Comparison of ENCODE assay signal across 27 cellular contexts in the genomic region with DNA sequence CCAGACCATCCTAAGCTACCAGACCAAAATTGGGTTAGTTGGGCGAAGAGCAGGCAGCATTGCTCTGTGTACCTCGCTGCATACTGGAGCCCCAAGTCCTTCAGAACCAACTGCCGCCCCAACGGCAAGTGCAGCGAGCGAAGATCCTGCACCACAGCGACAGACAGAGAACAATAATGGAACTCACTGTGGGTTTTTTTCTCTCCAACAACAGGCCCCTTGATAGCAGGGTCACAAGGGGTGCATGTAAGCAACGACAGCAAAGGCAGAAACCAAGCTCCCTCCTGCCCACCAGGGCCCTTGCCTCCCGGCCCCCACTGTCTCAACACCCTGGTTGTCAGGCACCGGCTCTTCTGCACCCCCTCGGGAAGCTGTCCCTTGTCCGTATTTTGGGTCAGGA. TPM values are rescaled to one million over a fixed set of nuclear protein-coding genes. Genes with fewer than 3 reads are reported as not detected.
DNase-seq lines count a peak whose midpoint lies in the region; ATAC-seq, FAIRE-seq and TF ChIP-seq lines count a peak whose summit lies in the region.
"Had no signal": no experiment of that assay in that cellular context is flagged by ENCODE, and none has a peak within 500 bp of the region (broad histone marks: within the 10 kb centered on the region; RNA-seq: fewer than 3 reads in every experiment).

No MANE protein-coding gene starts in this region.

- TF ChIP-seq EP300 in HepG2 (IDR thresholded peaks at IDR 0.05; ENCODE audit: low read depth in 2 of 2, low read length in 2 of 2), result no peak
- no peak for TF ChIP-seq EP300 in HepG2 (CRISPR knock-in tag; IDR thresholded peaks at IDR 0.05; ENCODE audit: borderline replicate concordance)
- no peak for TF ChIP-seq EP300 in sigmoid colon (IDR thresholded peaks at IDR 0.05)

- H3K27ac ChIP-seq in HepG2 (ENCODE audit: extremely low read length, insufficient read depth, low read length) (no peak overlapping the region), right lobe of liver (no peak overlapping the region), sigmoid colon (no peak overlapping the region)
- H3K27ac ChIP-seq: 22Rv1, RWPE1 had no signal

- H3K4me3 ChIP-seq in HepG2 (replicated peaks in 1 of 3; ENCODE audit: insufficient read depth in 1 of 3, low read depth in 2 of 3, low read length in 3 of 3) (no peak overlapping the region), right lobe of liver (no peak overlapping the region), sigmoid colon (no peak overlapping the region)
- H3K4me3 ChIP-seq: GM23338, HAP-1 had no signal

- CTCF ChIA-PET in HepG2 (lab: Yijun Ruan, JAX; ENCODE audit: low intra/inter-chr PET ratio, low total read pairs), result no interaction called here
- CTCF ChIA-PET in WTC11 (lab: Charles Lee), result no interaction called here

- no peak overlapping the region for H3K4me3 Mint-ChIP-seq in WTC11
- no peak overlapping the region for H3K4me3 Mint-ChIP-seq in activated T-cell treated with anti-CD3 and anti-CD28 coated beads, Interleukin-2, amount 50 U/mL, for 72 hours
- H3K4me3 Mint-ChIP-seq: CD14-positive monocyte, GM23338 had no signal

- DNase-seq in HepG2 (ENCODE audit: low spot score), result no peak
- DNase-seq in right lobe of liver, result no peak
- peak; percentile 63 for DNase-seq in inferior parietal cortex (ENCODE audit: extremely low spot score)
- DNase-seq in sigmoid colon, result peak; percentile 26
- DNase-seq in WTC11 (ENCODE audit: low spot score), result no peak
- no peak for DNase-seq in activated T-cell treated with anti-CD3 and anti-CD28 coated beads, Interleukin-2, amount 50 U/mL, for 72 hours
- no peak for DNase-seq in GM19240 (ENCODE audit: insufficient read length, low spot score)
- DNase-seq: AML-193; DMS53; GDM1; Kasumi-1; NCI-H1694; NCI-H2081; NCI-H2171; NCI-H345; NCI-H524; NCI-H774; NK-92 treated with Interleukin-12 subunit alpha and Interleukin-12 subunit beta, amount 100 ng/mL, for 24 hours; SHP77 treated with DMSO at 0.1 percent for 48 hours had no signal

- in situ Hi-C loops in HepG2 (cut with HindIII; ENCODE audit: extremely low pct_ligation_motif_present, low pct_unique_long_range_greater_than_20kb), result no loop called here

- no peak overlapping the region for H3K9ac ChIP-seq in HepG2 (ENCODE audit: insufficient read depth, low read depth, low read length)

- POLR2A ChIA-PET in HepG2 (lab: Yijun Ruan, JAX), result interaction anchor here (0.6 kb wide), 1 partner anchor 253 kb away, joined by 3 read pairs; no protein-coding TSS in a partner anchor
- POLR2A ChIA-PET in WTC11 (lab: Charles Lee), result interaction anchor here (0.7 kb wide), 1 partner anchor 10 kb away, joined by 3 read pairs; no protein-coding TSS in a partner anchor

- no peaks in the 10 kb centered on the region for H3K9me3 ChIP-seq in HepG2 (ENCODE audit: low read length)
- H3K9me3 ChIP-seq in right lobe of liver, result no peaks in the 10 kb centered on the region
- H3K9me3 ChIP-seq in sigmoid colon, result no peaks in the 10 kb centered on the region

- TF ChIP-seq POLR2A in HepG2 (IDR thresholded peaks at IDR 0.05; ENCODE audit: insufficient read depth in 1 of 2, low read depth in 2 of 2, low read length in 2 of 2) (no peak), right lobe of liver (IDR thresholded peaks at IDR 0.05) (no peak), sigmoid colon (IDR thresholded peaks at IDR 0.05) (no peak)

- TF ChIP-seq CTCF in HepG2 (CRISPR knock-in tag; IDR thresholded peaks at IDR 0.05) (no peak), right lobe of liver (IDR thresholded peaks at IDR 0.05) (no peak), sigmoid colon (IDR thresholded peaks at IDR 0.05) (no peak), WTC11 (IDR thresholded peaks at IDR 0.05) (no peak)

- peaks cover 3% of the 10 kb centered on the region; the same call in 1 of the 2 replicates for H3K4me1 Mint-ChIP-seq in WTC11
- peaks cover 4% of the 10 kb centered on the region for H3K4me1 Mint-ChIP-seq in activated T-cell treated with anti-CD3 and anti-CD28 coated beads, Interleukin-2, amount 50 U/mL, for 72 hours (ENCODE audit: low read depth)

- no peak overlapping the region for H3K27ac Mint-ChIP-seq in WTC11
- no peak overlapping the region for H3K27ac Mint-ChIP-seq in activated T-cell treated with anti-CD3 and anti-CD28 coated beads, Interleukin-2, amount 50 U/mL, for 72 hours
- H3K27ac Mint-ChIP-seq: GM23338 had no signal

- no peak for TF ChIP-seq RAD21 in HepG2 (CRISPR knock-in tag; IDR thresholded peaks at IDR 0.05)

- H3K9me3 Mint-ChIP-seq in WTC11, result peaks cover 10% of the 10 kb centered on the region
- H3K9me3 Mint-ChIP-seq in activated T-cell treated with anti-CD3 and anti-CD28 coated beads, Interleukin-2, amount 50 U/mL, for 72 hours, result peaks cover 2 to 8% of the 10 kb centered on the region in 2 donors
- H3K9me3 Mint-ChIP-seq: GM23338 had no signal

- H3K27me3 Mint-ChIP-seq in WTC11 (ENCODE audit: low read depth), result no peaks in the 10 kb centered on the region; the same call in 1 of the 2 replicates
- H3K27me3 Mint-ChIP-seq in activated T-cell treated with anti-CD3 and anti-CD28 coated beads, Interleukin-2, amount 50 U/mL, for 72 hours (ENCODE audit: low read depth), result no peaks in the 10 kb centered on the region

- peaks cover 74% of the 10 kb centered on the region for H3K36me3 Mint-ChIP-seq in WTC11
- peaks cover 16 to 40% of the 10 kb centered on the region in 2 donors for H3K36me3 Mint-ChIP-seq in activated T-cell treated with anti-CD3 and anti-CD28 coated beads, Interleukin-2, amount 50 U/mL, for 72 hours (ENCODE audit: insufficient read depth in 2 of 2)

- H3K79me2 ChIP-seq in HepG2 (ENCODE audit: insufficient read depth, low read length), result no peaks in the 10 kb centered on the region

- H4K20me1 ChIP-seq in HepG2 (ENCODE audit: insufficient read depth, low read length), result no peaks in the 10 kb centered on the region

- peaks cover 34 to 62% of the 10 kb centered on the region in 2 experiments for H3K36me3 ChIP-seq in HepG2 (replicated peaks in 1 of 2; ENCODE audit: control insufficient read depth in 1 of 2, insufficient read depth in 2 of 2, low read length in 2 of 2)
- peaks cover 0 to 23% (median 10%) of the 10 kb centered on the region in 4 donors for H3K36me3 ChIP-seq in right lobe of liver
- peaks cover 15 to 63% (median 22%) of the 10 kb centered on the region in 4 donors for H3K36me3 ChIP-seq in sigmoid colon

- BruUV-seq in HepG2 (replicated peaks; lab: Mats Ljungman, UMichigan), result TSS peak; percentile 31

- 89% methylated on average over 12 of the region's 12 CpGs for WGBS in HepG2 (ENCODE audit: low lambda C conversion rate)
- WGBS in right lobe of liver (ENCODE audit: insufficient coverage, low coverage, low lambda C conversion rate, missing lambda C conversion rate), result 71% methylated on average over 4 of the region's 12 CpGs
- 88 to 96% methylated on average over 12 of the region's 12 CpGs for WGBS in sigmoid colon, 2 donors

- FAIRE-seq in HepG2 (lab: Jason Lieb, UNC), result no peak
- FAIRE-seq: D721Med, GM18507 had no signal

- H3K4me1 ChIP-seq in HepG2 (ENCODE audit: insufficient read depth, low read length) (no peaks in the 10 kb centered on the region), right lobe of liver (no peaks in the 10 kb centered on the region), sigmoid colon (peaks cover 0 to 17% (median 16%) of the 10 kb centered on the region in 4 donors)
- H3K4me1 ChIP-seq: HAP-1 had no signal

- intact Hi-C loops in HepG2 (cut with micrococcal nuclease; ENCODE audit: unreplicated experiment), result no loop called here
- intact Hi-C loops in right lobe of liver (cut with DNase I), result loop anchor here in 1 of 2 donors (10.0 kb wide), 1 partner anchor 84 kb away; a partner anchor contains a TSS
- intact Hi-C loops in sigmoid colon (cut with DNase I), result no loop called here

- H3K4me2 ChIP-seq in HepG2 (ENCODE audit: low read depth, low read length), result no peak overlapping the region
- H3K4me2 ChIP-seq: GM23338 had no signal

- no peaks in the 10 kb centered on the region for H3K27me3 ChIP-seq in HepG2 (ENCODE audit: control insufficient read depth in 1 of 2, insufficient read depth in 2 of 2, low read length in 2 of 2)
- no peaks in the 10 kb centered on the region for H3K27me3 ChIP-seq in right lobe of liver
- H3K27me3 ChIP-seq in sigmoid colon, result no peaks in the 10 kb centered on the region

- H2AFZ ChIP-seq in HepG2 (ENCODE audit: low read length), result no peak overlapping the region
- H2AFZ ChIP-seq: GM23338 had no signal

- ATAC-seq in HepG2 (no peak), right lobe of liver (no peak), HG03095 (IDR thresholded peaks at IDR 0.05; ENCODE audit: unreplicated experiment) (no peak), WTC11 (no peak)
- no peak for ATAC-seq in activated T-cell treated with anti-CD3 and anti-CD28 coated beads, Interleukin-2, amount 50 U/mL, for 72 hours (replicated peaks in 1 of 2)
- ATAC-seq: GM23338 had no signal

TF ChIP-seq in WTC11, 78 proteins besides CTCF, POLR2A, EP300 and RAD21 (continues in another document):
- no peak for TF ChIP-seq NR3C1 (CRISPR knock-in tag; conservative IDR thresholded peaks at IDR 0.05; ENCODE audit: low read depth)

RNA-seq across cellular contexts. Expression of a gene that starts 39.0 kb away (rescaled TPM):
- total RNA-seq in HepG2 (2016; rRNA removed; fragmentation: Illumina TruSeq; extraction: Trizol), result 53.2 and 68.2 TPM in 2 replicates
- 21.6 and 23.1 TPM in 2 replicates for total RNA-seq in HepG2 (2016; cell fraction: cytosol; rRNA removed; fragmentation: Illumina TruSeq; extraction: Trizol; ENCODE audit: low read depth)
- total RNA-seq in HepG2 (2016; cell fraction: insoluble cytoplasmic fraction; rRNA removed; fragmentation: Illumina TruSeq; extraction: Trizol), result 52.8 and 66.3 TPM in 2 replicates
- 36.1 and 37.2 TPM in 2 replicates for total RNA-seq in HepG2 (2016; cell fraction: membrane; rRNA removed; fragmentation: Illumina TruSeq; extraction: Trizol)
- 39.6 and 47.6 TPM in 2 replicates for total RNA-seq in HepG2 (2016; cell fraction: nucleus; rRNA removed; fragmentation: Illumina TruSeq; extraction: Trizol)
- polyA plus RNA-seq in HepG2 (2011; rRNA removed), result 36.8 and 37.4 TPM in 2 replicates
- 17.4 and 20.4 TPM in 2 replicates for polyA plus RNA-seq in HepG2 (2011; cell fraction: cytosol; rRNA removed)
- polyA plus RNA-seq in HepG2 (2011; cell fraction: nucleus; rRNA removed), result 25.9 and 37.9 TPM in 2 replicates
- 27.0 and 30.9 TPM in 2 replicates for polyA plus RNA-seq in HepG2 (2012)
- polyA plus RNA-seq in HepG2 (2016; cell fraction: cytosol; fragmentation: Illumina TruSeq; extraction: Trizol; ENCODE audit: low read depth), result 7.6 and 9.2 TPM in 2 replicates
- 56.9 and 60.9 TPM in 2 replicates for polyA plus RNA-seq in HepG2 (2016; cell fraction: insoluble cytoplasmic fraction; fragmentation: Illumina TruSeq; extraction: Trizol; ENCODE audit: low read depth)
- 19.5 and 19.6 TPM in 2 replicates for polyA plus RNA-seq in HepG2 (2016; cell fraction: membrane; fragmentation: Illumina TruSeq; extraction: Trizol; ENCODE audit: low read depth)
- polyA plus RNA-seq in HepG2 (2016; cell fraction: nucleus; fragmentation: Illumina TruSeq; extraction: Trizol; ENCODE audit: insufficient read depth, low read depth), result 49.3 and 52.3 TPM in 2 replicates
- 165 and 250 TPM in 2 replicates for polyA minus RNA-seq in HepG2 (2011; rRNA and poly(A)+ RNA removed; ENCODE audit: low replicate concordance)
- 13.7 and 21.9 TPM in 2 replicates for polyA minus RNA-seq in HepG2 (2011; cell fraction: cytosol; rRNA and poly(A)+ RNA removed)
- polyA minus RNA-seq in HepG2 (2011; cell fraction: nucleus; rRNA and poly(A)+ RNA removed), result 40.6 and 41.5 TPM in 2 replicates
- 10 to 100 TPM; 11.7 to 22.3 (median 14.6) TPM for total RNA-seq in right lobe of liver
- total RNA-seq in sigmoid colon, result 10 to 100 TPM; 34.1 to 52.4 (median 37.4) TPM
- 10 to 100 TPM; 19.8 to 34.3 (median 31.7) TPM for polyA plus RNA-seq in sigmoid colon
- 42.8 to 53.6 TPM (median 51.0 TPM) in 3 replicates for total RNA-seq in WTC11 (2021)
- 10 to 100 TPM; 88.6 to 99.0 TPM for total RNA-seq in activated T-cell treated with anti-CD3 and anti-CD28 coated beads, Interleukin-2, amount 50 U/mL, for 72 hours

Comparison
In these comparisons a context has a peak if more than half of its experiments do, and no peak if none do; other contexts are left out.
1. DNase-seq: peak in inferior parietal cortex (single experiment) and sigmoid colon (single experiment); none in HepG2 (single experiment), right lobe of liver (0 of 3), WTC11 (single experiment), activated T-cell treated with anti-CD3 and anti-CD28 coated beads, Interleukin-2, amount 50 U/mL, for 72 hours (0 of 2) and GM19240 (single experiment).